ENCODE assay signal across 22 cellular contexts in genomic region chr2:150350500-150350899, GRCh38.
"Had no signal": no experiment of that assay in that cellular context is flagged by ENCODE, and none has a peak within 500 bp of the region (broad histone marks: within the 10 kb centered on the region; RNA-seq: fewer than 3 reads in every experiment).

No MANE protein-coding gene starts in this region.

- H3K9me3 ChIP-seq: esophagus squamous epithelium, gastrocnemius medialis, heart right ventricle, lower lobe of right lung, mucosa of descending colon had no signal

- H3K27ac ChIP-seq: coronary artery, dorsolateral prefrontal cortex, epithelial cell of prostate, esophagus squamous epithelium, gastrocnemius medialis, heart right ventricle, left lung, lower lobe of right lung had no signal

- H3K4me1 ChIP-seq: gastrocnemius medialis, heart right ventricle, left lung, lower lobe of right lung had no signal

- FAIRE-seq: keratinocyte had no signal

- H3K27me3 ChIP-seq: esophagus squamous epithelium, gastrocnemius medialis, heart right ventricle, left lung had no signal

- DNase-seq: dermis blood vessel endothelial cell; dorsolateral prefrontal cortex; effector CD4-positive, alpha-beta T cell; effector memory CD4-positive, alpha-beta T cell; erythroblast; esophagus squamous epithelium; foreskin fibroblast; foreskin melanocyte; gastrocnemius medialis; glutamatergic neuron; head of caudate nucleus; heart right ventricle; hippocampal formation; left cardiac atrium; left lung; left ventricle myocardium superior; lower lobe of right lung; mesenchymal stem cell; mucosa of descending colon had no signal

- H3K4me3 ChIP-seq: coronary artery, dorsolateral prefrontal cortex, esophagus squamous epithelium, gastrocnemius medialis, heart right ventricle, left lung, lower lobe of right lung, mucosa of descending colon had no signal

- H3K36me3 ChIP-seq: esophagus squamous epithelium, gastrocnemius medialis, heart right ventricle, left lung, lower lobe of right lung had no signal
